ENCODE assay signal across 12 cellular contexts in genomic region chr4:153518001-153518400, GRCh38. TPM values are rescaled to one million over a fixed set of nuclear protein-coding genes. Genes with fewer than 3 reads are reported as not detected.
DNase-seq lines count a peak whose midpoint lies in the region; ATAC-seq and TF ChIP-seq lines count a peak whose summit lies in the region.
"Had no signal": no experiment of that assay in that cellular context is flagged by ENCODE, and none has a peak within 500 bp of the region (broad histone marks: within the 10 kb centered on the region; RNA-seq: fewer than 3 reads in every experiment).

No MANE protein-coding gene starts in this region.

- H3K4me3 ChIP-seq in liver (ENCODE audit: low read depth in 1 of 3, low read length in 3 of 3) (peak overlapping the region in 2 of 3 donors; percentile 27 to 29), stomach (peak overlapping the region in 1 of 4 donors; percentile 15)

- no peaks in the 10 kb centered on the region for H3K27me3 Mint-ChIP-seq in activated T-cell treated with anti-CD3 and anti-CD28 coated beads, Interleukin-2, amount 50 U/mL, for 72 hours (ENCODE audit: low read depth)
- peaks cover 2% of the 10 kb centered on the region for H3K27me3 Mint-ChIP-seq in activated naive CD8-positive, alpha-beta T cell treated with anti-CD3 and anti-CD28 coated beads, Interleukin-2, amount 50 U/mL, for 24 hours
- H3K27me3 Mint-ChIP-seq: type B pancreatic cell had no signal

- no peak for TF ChIP-seq POLR2A in stomach (IDR thresholded peaks at IDR 0.05)

- H3K9ac ChIP-seq in liver (ENCODE audit: low read depth in 1 of 2, low read length in 2 of 2) = peak overlapping the region in 1 of 2 donors; percentile 98

- H3K27ac Mint-ChIP-seq in activated T-cell treated with anti-CD3 and anti-CD28 coated beads, Interleukin-2, amount 50 U/mL, for 72 hours = peak overlapping the region; percentile 95
- peak overlapping the region; percentile 98 for H3K27ac Mint-ChIP-seq in activated naive CD8-positive, alpha-beta T cell treated with anti-CD3 and anti-CD28 coated beads, Interleukin-2, amount 50 U/mL, for 24 hours
- H3K27ac Mint-ChIP-seq: type B pancreatic cell had no signal

- TF ChIP-seq EP300 in stomach (IDR thresholded peaks at IDR 0.05) = no peak

- H3K4me3 Mint-ChIP-seq in activated T-cell treated with anti-CD3 and anti-CD28 coated beads, Interleukin-2, amount 50 U/mL, for 72 hours = peak overlapping the region; percentile 64 to 79
- peak overlapping the region; percentile 50 for H3K4me3 Mint-ChIP-seq in activated naive CD8-positive, alpha-beta T cell treated with anti-CD3 and anti-CD28 coated beads, Interleukin-2, amount 50 U/mL, for 24 hours
- H3K4me3 Mint-ChIP-seq: type B pancreatic cell had no signal

- DNase-seq in activated T-cell treated with anti-CD3 and anti-CD28 coated beads, Interleukin-2, amount 50 U/mL, for 72 hours = no peak
- no peak for DNase-seq in activated T-cell treated with anti-CD3 and anti-CD28 coated beads, Interleukin-2, amount 50 U/mL, for 48 hours
- DNase-seq in activated naive CD8-positive, alpha-beta T cell treated with anti-CD3 and anti-CD28 coated beads, Interleukin-2, amount 50 U/mL, for 24 hours = no peak
- DNase-seq in stomach (peak; percentile 62), NCI-H82 (lab: John Stamatoyannopoulos, UW) (no peak), KG1 (lab: John Stamatoyannopoulos, UW) (no peak), NCI-H2029 treated with DMSO at 0.1 percent for 48 hours (lab: John Stamatoyannopoulos, UW) (no peak)
- DNase-seq: NCI-H2171, nucleus accumbens, Peyer's patch had no signal

- no peaks in the 10 kb centered on the region for H3K27me3 ChIP-seq in liver (ENCODE audit: control insufficient read depth in 4 of 4, insufficient read depth in 4 of 4, low read length in 3 of 4)
- H3K27me3 ChIP-seq in stomach = no peaks in the 10 kb centered on the region
- H3K27me3 ChIP-seq: Peyer's patch had no signal

- peak in 1 of 2 donors; percentile 35 for TF ChIP-seq RAD21 in liver (IDR thresholded peaks at IDR 0.05)

- H3K36me3 ChIP-seq in liver (ENCODE audit: control insufficient read depth in 4 of 4, insufficient read depth in 3 of 4, low read depth in 1 of 4, low read length in 3 of 4) = peaks cover 0 to 2% (median 0%) of the 10 kb centered on the region in 4 donors
- H3K36me3 ChIP-seq in stomach = no peaks in the 10 kb centered on the region
- H3K36me3 ChIP-seq: Peyer's patch had no signal

- TF ChIP-seq CTCF in liver (IDR thresholded peaks at IDR 0.05; ENCODE audit: low read depth, low read length, missing input control) (no peak), stomach (IDR thresholded peaks at IDR 0.05) (no peak)

- no peaks in the 10 kb centered on the region for H3K36me3 Mint-ChIP-seq in activated T-cell treated with anti-CD3 and anti-CD28 coated beads, Interleukin-2, amount 50 U/mL, for 72 hours (ENCODE audit: insufficient read depth in 2 of 2)
- peaks cover 35% of the 10 kb centered on the region for H3K36me3 Mint-ChIP-seq in activated naive CD8-positive, alpha-beta T cell treated with anti-CD3 and anti-CD28 coated beads, Interleukin-2, amount 50 U/mL, for 24 hours (ENCODE audit: low read depth)

- intact Hi-C loops in stomach (cut with DNase I; ENCODE audit: low total_unique reads) = no loop called here

- peaks cover 83% of the 10 kb centered on the region for H3K4me1 Mint-ChIP-seq in activated T-cell treated with anti-CD3 and anti-CD28 coated beads, Interleukin-2, amount 50 U/mL, for 72 hours (ENCODE audit: low read depth)
- peaks cover 89% of the 10 kb centered on the region for H3K4me1 Mint-ChIP-seq in activated naive CD8-positive, alpha-beta T cell treated with anti-CD3 and anti-CD28 coated beads, Interleukin-2, amount 50 U/mL, for 24 hours

- H3K9me3 ChIP-seq in liver (ENCODE audit: control insufficient read depth in 4 of 4, low read length in 3 of 4) (no peaks in the 10 kb centered on the region), stomach (no peaks in the 10 kb centered on the region)
- H3K9me3 ChIP-seq: Peyer's patch had no signal

- H3K4me1 ChIP-seq in liver (ENCODE audit: control insufficient read depth in 4 of 4, insufficient read depth in 4 of 4, low read length in 3 of 4) = peaks cover 2 to 45% (median 30%) of the 10 kb centered on the region in 4 donors
- peaks cover 24 to 72% (median 40%) of the 10 kb centered on the region in 4 donors for H3K4me1 ChIP-seq in stomach

- 33% methylated on average over 8 of the region's 8 CpGs for WGBS in liver
- WGBS in stomach, 5 donors = 33 to 67% (median 57%) methylated on average over 8 of the region's 8 CpGs

- no peak for ATAC-seq in activated T-cell treated with anti-CD3 and anti-CD28 coated beads, Interleukin-2, amount 50 U/mL, for 72 hours (replicated peaks in 1 of 2)
- no peak for ATAC-seq in activated naive CD8-positive, alpha-beta T cell treated with anti-CD3 and anti-CD28 coated beads, Interleukin-2, amount 50 U/mL, for 24 hours

- no peaks in the 10 kb centered on the region for H3K9me3 Mint-ChIP-seq in activated T-cell treated with anti-CD3 and anti-CD28 coated beads, Interleukin-2, amount 50 U/mL, for 72 hours
- peaks cover 4% of the 10 kb centered on the region for H3K9me3 Mint-ChIP-seq in activated naive CD8-positive, alpha-beta T cell treated with anti-CD3 and anti-CD28 coated beads, Interleukin-2, amount 50 U/mL, for 24 hours
- H3K9me3 Mint-ChIP-seq: type B pancreatic cell had no signal

- peak overlapping the region; percentile 82 to 84 for H3K27ac ChIP-seq in liver (ENCODE audit: low read depth in 1 of 2, low read length in 2 of 2)
- H3K27ac ChIP-seq in stomach = peak overlapping the region in 4 of 5 donors; percentile 24 to 67 (median 58)

TF ChIP-seq in liver, 16 proteins besides CTCF, POLR2A, EP300 and RAD21:
- TF ChIP-seq HNF4A (conservative IDR thresholded peaks at IDR 0.05) (peak; percentile 24 to 47), YY1 (IDR thresholded peaks at IDR 0.05) (peak; percentile 39), RXRA (IDR thresholded peaks at IDR 0.05) (peak; percentile 36 to 38), HNF4G (IDR thresholded peaks at IDR 0.05) (no peak), GABPA (IDR thresholded peaks at IDR 0.05 in 1 of 2, conservative IDR thresholded peaks at IDR 0.05 in 1 of 2) (no peak)
- TF ChIP-seq, protein P1, sequence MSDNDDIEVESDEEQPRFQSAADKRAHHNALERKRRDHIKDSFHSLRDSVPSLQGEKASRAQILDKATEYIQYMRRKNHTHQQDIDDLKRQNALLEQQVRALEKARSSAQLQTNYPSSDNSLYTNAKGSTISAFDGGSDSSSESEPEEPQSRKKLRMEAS (IDR thresholded peaks at IDR 0.05) = peak; percentile 31
- TF ChIP-seq, protein P2, sequence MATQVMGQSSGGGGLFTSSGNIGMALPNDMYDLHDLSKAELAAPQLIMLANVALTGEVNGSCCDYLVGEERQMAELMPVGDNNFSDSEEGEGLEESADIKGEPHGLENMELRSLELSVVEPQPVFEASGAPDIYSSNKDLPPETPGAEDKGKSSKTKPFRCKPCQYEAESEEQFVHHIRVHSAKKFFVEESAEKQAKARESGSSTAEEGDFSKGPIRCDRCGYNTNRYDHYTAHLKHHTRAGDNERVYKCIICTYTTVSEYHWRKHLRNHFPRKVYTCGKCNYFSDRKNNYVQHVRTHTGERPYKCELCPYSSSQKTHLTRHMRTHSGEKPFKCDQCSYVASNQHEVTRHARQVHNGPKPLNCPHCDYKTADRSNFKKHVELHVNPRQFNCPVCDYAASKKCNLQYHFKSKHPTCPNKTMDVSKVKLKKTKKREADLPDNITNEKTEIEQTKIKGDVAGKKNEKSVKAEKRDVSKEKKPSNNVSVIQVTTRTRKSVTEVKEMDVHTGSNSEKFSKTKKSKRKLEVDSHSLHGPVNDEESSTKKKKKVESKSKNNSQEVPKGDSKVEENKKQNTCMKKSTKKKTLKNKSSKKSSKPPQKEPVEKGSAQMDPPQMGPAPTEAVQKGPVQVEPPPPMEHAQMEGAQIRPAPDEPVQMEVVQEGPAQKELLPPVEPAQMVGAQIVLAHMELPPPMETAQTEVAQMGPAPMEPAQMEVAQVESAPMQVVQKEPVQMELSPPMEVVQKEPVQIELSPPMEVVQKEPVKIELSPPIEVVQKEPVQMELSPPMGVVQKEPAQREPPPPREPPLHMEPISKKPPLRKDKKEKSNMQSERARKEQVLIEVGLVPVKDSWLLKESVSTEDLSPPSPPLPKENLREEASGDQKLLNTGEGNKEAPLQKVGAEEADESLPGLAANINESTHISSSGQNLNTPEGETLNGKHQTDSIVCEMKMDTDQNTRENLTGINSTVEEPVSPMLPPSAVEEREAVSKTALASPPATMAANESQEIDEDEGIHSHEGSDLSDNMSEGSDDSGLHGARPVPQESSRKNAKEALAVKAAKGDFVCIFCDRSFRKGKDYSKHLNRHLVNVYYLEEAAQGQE (IDR thresholded peaks at IDR 0.05) = peak; percentile 32

RNA-seq across cellular contexts. Expression of gene TMEM131L, which starts 51.8 kb away (rescaled TPM):
- 10 to 100 TPM; 32.7 to 44.4 TPM for total RNA-seq in activated T-cell treated with anti-CD3 and anti-CD28 coated beads, Interleukin-2, amount 50 U/mL, for 72 hours
- 10 to 100 TPM; 18.7 to 41.3 TPM for total RNA-seq in liver
- polyA plus RNA-seq in liver = 1 to 10 TPM; 4.9 to 7.2 TPM
- total RNA-seq in stomach = 10 to 100 TPM; 12.9 to 40.0 (median 19.1) TPM
- 1 to 10 TPM; 2.4 to 4.4 (median 2.7) TPM for polyA plus RNA-seq in stomach
